In genomic region chr15:62624541-62625399, GRCh38 we compare ENCODE assay signal across 9 cellular contexts.
DNase-seq lines count a peak whose midpoint lies in the region; ATAC-seq, FAIRE-seq and TF ChIP-seq lines count a peak whose summit lies in the region.
"Had no signal": no experiment of that assay in that cellular context is flagged by ENCODE, and none has a peak within 500 bp of the region (broad histone marks: within the 10 kb centered on the region; RNA-seq: fewer than 3 reads in every experiment).

No MANE protein-coding gene starts in this region.

- peak overlapping the region in 9 of 11 experiments; percentile 22 to 69 (median 62); a peak in 18 of 22 replicates for H3K27ac ChIP-seq in BLaER1 treated with 17β-estradiol and CSF1 and Interleukin-3, amounts not matched to agents 10 nM and 100 nM
- no peak overlapping the region for H3K27ac ChIP-seq in GM12878 (ENCODE audit: control insufficient read depth, insufficient read depth)
- H3K27ac ChIP-seq in esophagus muscularis mucosa (replicated peaks in 1 of 4), result peak overlapping the region in 1 of 4 donors; percentile 12

- POLR2A ChIA-PET in GM12878 (lab: Charles Lee), result no interaction called here

- FAIRE-seq in GM12878 (lab: Jason Lieb, UNC), result peak; percentile 84

- H3K9ac ChIP-seq in BLaER1 treated with 17β-estradiol and CSF1 and Interleukin-3, amounts not matched to agents 10 nM and 100 nM, result peak overlapping the region in 4 of 11 experiments; percentile 4 to 38 (median 26); a peak in 6 of 22 replicates
- no peak overlapping the region for H3K9ac ChIP-seq in GM12878 (ENCODE audit: control insufficient read depth, insufficient read depth, low read length)

- H3K36me3 Mint-ChIP-seq in neural crest cell (ENCODE audit: low read depth), result no peaks in the 10 kb centered on the region
- H3K36me3 Mint-ChIP-seq: naive B cell had no signal

- intact Hi-C loops in GM12878 (cut with micrococcal nuclease; ENCODE audit: unreplicated experiment), result loop anchor here (2.0 kb wide), 1 partner anchor 24 kb away; no protein-coding TSS in a partner anchor
- intact Hi-C loops in esophagus muscularis mucosa (cut with DNase I), result no loop called here

- WGBS in GM12878 (ENCODE audit: insufficient coverage, insufficient replicate concordance, low lambda C conversion rate, missing lambda C conversion rate), result 23% methylated on average over 7 of the region's 7 CpGs
- 61% methylated on average over 7 of the region's 7 CpGs for WGBS in esophagus muscularis mucosa

- in situ Hi-C loops in GM12878 (cut with MboI), result no loop called here

- peak; percentile 56 for DNase-seq in HFF-Myc (ENCODE audit: extremely low read depth, low read depth)
- peak; percentile 27 for DNase-seq in GM12878 (ENCODE audit: low read depth, low spot score)
- DNase-seq in neural crest cell (ENCODE audit: low read depth, low spot score), result no peak
- no peak for DNase-seq in esophagus muscularis mucosa (ENCODE audit: extremely low spot score)
- DNase-seq in mucosa of gallbladder (ENCODE audit: low spot score), result no peak
- DNase-seq: naive B cell had no signal

- H3K27me3 ChIP-seq in BLaER1 treated with 17β-estradiol and CSF1 and Interleukin-3, amounts not matched to agents 10 nM and 100 nM, result no peaks in the 10 kb centered on the region
- no peaks in the 10 kb centered on the region for H3K27me3 ChIP-seq in GM12878 (replicated peaks in 1 of 2; ENCODE audit: control insufficient read depth in 2 of 2, insufficient read depth in 2 of 2, low read length in 1 of 2)
- no peaks in the 10 kb centered on the region for H3K27me3 ChIP-seq in esophagus muscularis mucosa

- ATAC-seq in GM12878 (peak; percentile 87), GM21529 (IDR thresholded peaks at IDR 0.05; ENCODE audit: unreplicated experiment) (no peak), HG03439 (IDR thresholded peaks at IDR 0.05; ENCODE audit: unreplicated experiment) (no peak)

- no peaks in the 10 kb centered on the region for H3K27me3 Mint-ChIP-seq in neural crest cell (ENCODE audit: low read depth)
- H3K27me3 Mint-ChIP-seq: naive B cell had no signal

- peak overlapping the region in 2 of 10 experiments; percentile 7 to 12; a peak in 2 of 20 replicates for H3K4me3 ChIP-seq in BLaER1 treated with 17β-estradiol and CSF1 and Interleukin-3, amounts not matched to agents 10 nM and 100 nM
- H3K4me3 ChIP-seq in HFF-Myc (replicated peaks; ENCODE audit: low read depth, low read length) (0 out of 2 replicates have a peak overlapping the region, but pooled peaks have one; percentile 4), GM12878 (no peak overlapping the region), esophagus muscularis mucosa (peak overlapping the region in 2 of 4 donors; percentile 22 to 23)

- TF ChIP-seq EP300 in GM12878 (IDR thresholded peaks at IDR 0.05; ENCODE audit: borderline replicate concordance in 1 of 2, control insufficient read depth in 1 of 2, low read depth in 2 of 2, low read length in 2 of 2) (no peak), esophagus muscularis mucosa (IDR thresholded peaks at IDR 0.05) (no peak)

- peaks cover 14 to 21% (median 18%) of the 10 kb centered on the region in 10 experiments for H3K4me1 ChIP-seq in BLaER1 treated with 17β-estradiol and CSF1 and Interleukin-3, amounts not matched to agents 10 nM and 100 nM
- H3K4me1 ChIP-seq in GM12878 (ENCODE audit: control insufficient read depth, insufficient read depth, low read length), result no peaks in the 10 kb centered on the region
- H3K4me1 ChIP-seq in esophagus muscularis mucosa, result peaks cover 0 to 7% (median 4%) of the 10 kb centered on the region in 4 donors

- RAD21 ChIA-PET in GM12878 (lab: Charles Lee; ENCODE audit: unreplicated experiment), result no interaction called here

- SMC1A ChIA-PET in GM12878 (lab: Charles Lee; ENCODE audit: uncharacterized antibody, unreplicated experiment), result no interaction called here

- no TSS peak for BruUV-seq in GM12878 (replicated peaks; lab: Mats Ljungman, UMichigan)

- H3K36me3 ChIP-seq in BLaER1 treated with 17β-estradiol and CSF1 and Interleukin-3, amounts not matched to agents 10 nM and 100 nM, result no peaks in the 10 kb centered on the region
- H3K36me3 ChIP-seq in GM12878 (ENCODE audit: control insufficient read depth in 2 of 2, insufficient read depth in 2 of 2, low read length in 1 of 2) (no peaks in the 10 kb centered on the region), esophagus muscularis mucosa (no peaks in the 10 kb centered on the region)

- H3K4me3 Mint-ChIP-seq in neural crest cell, result no peak overlapping the region

- H4K20me1 ChIP-seq in BLaER1 treated with 17β-estradiol and CSF1 and Interleukin-3, amounts not matched to agents 10 nM and 100 nM, result no peaks in the 10 kb centered on the region
- H4K20me1 ChIP-seq in GM12878 (ENCODE audit: control insufficient read depth, insufficient read depth), result no peaks in the 10 kb centered on the region

- H3K79me2 ChIP-seq in GM12878 (ENCODE audit: control insufficient read depth, insufficient read depth, low read length), result no peaks in the 10 kb centered on the region

- CTCF ChIA-PET in GM12878 (lab: Yijun Ruan, JAX), result no interaction called here

- H3K9me3 ChIP-seq in BLaER1 treated with 17β-estradiol and CSF1 and Interleukin-3, amounts not matched to agents 10 nM and 100 nM (replicated peaks in 1 of 11), result no peaks in the 10 kb centered on the region
- H3K9me3 ChIP-seq in GM12878 (replicated peaks; ENCODE audit: control insufficient read depth, insufficient read depth, low read length) (no peaks in the 10 kb centered on the region), esophagus muscularis mucosa (no peaks in the 10 kb centered on the region)

- H3K4me2 ChIP-seq in BLaER1 treated with 17β-estradiol and CSF1 and Interleukin-3, amounts not matched to agents 10 nM and 100 nM, result peak overlapping the region; percentile 49 to 78 (median 66)
- H3K4me2 ChIP-seq in GM12878 (ENCODE audit: control insufficient read depth, insufficient read depth), result peak overlapping the region; percentile 36

- TF ChIP-seq POLR2A in GM12878 (IDR thresholded peaks at IDR 0.05; ENCODE audit: low read depth, low read length) (no peak), esophagus muscularis mucosa (IDR thresholded peaks at IDR 0.05; ENCODE audit: low read depth) (no peak)

- no peaks in the 10 kb centered on the region for H3K4me1 Mint-ChIP-seq in neural crest cell

- H3K27ac Mint-ChIP-seq in neural crest cell (ENCODE audit: unreplicated experiment), result peak overlapping the region; percentile 90

- H2AFZ ChIP-seq in GM12878 (ENCODE audit: control insufficient read depth, low read depth, low read length), result peak overlapping the region; percentile 45

- TF ChIP-seq RAD21 in GM12878 (IDR thresholded peaks at IDR 0.05; ENCODE audit: insufficient read depth, low read depth, low read length), result no peak

- no peaks in the 10 kb centered on the region for H3K9me3 Mint-ChIP-seq in neural crest cell
- H3K9me3 Mint-ChIP-seq: naive B cell had no signal

- TF ChIP-seq CTCF in HFF-Myc (IDR thresholded peaks at IDR 0.05; ENCODE audit: low read depth, low read length, missing control alignments) (no peak), GM12878 (IDR thresholded peaks at IDR 0.05 in 2 of 3, conservative IDR thresholded peaks at IDR 0.05 in 1 of 3; ENCODE audit: control insufficient read depth in 2 of 3, extremely low read depth in 1 of 3, insufficient read depth in 1 of 3, low read depth in 3 of 3, low read length in 3 of 3) (no peak), neural crest cell (conservative IDR thresholded peaks at IDR 0.05) (no peak), esophagus muscularis mucosa (IDR thresholded peaks at IDR 0.05) (no peak)

TF ChIP-seq in GM12878, 131 proteins besides CTCF, POLR2A, EP300 and RAD21 (continues in another document):
- TF ChIP-seq MYC (IDR thresholded peaks at IDR 0.05; ENCODE audit: insufficient read depth, insufficient read length, insufficient replicate concordance, low read length, severe bottlenecking), result no peak
- TF ChIP-seq FOXM1 (IDR thresholded peaks at IDR 0.05; ENCODE audit: low read depth, low read length), result no peak
- no peak for TF ChIP-seq RFX5 (IDR thresholded peaks at IDR 0.05; ENCODE audit: low read depth, low read length)
- TF ChIP-seq EGR1 (IDR thresholded peaks at IDR 0.05; ENCODE audit: borderline replicate concordance in 1 of 2, low read depth in 2 of 2, low read length in 2 of 2), result no peak
- no peak for TF ChIP-seq IKZF1 (conservative IDR thresholded peaks at IDR 0.05)
- TF ChIP-seq YY1 (IDR thresholded peaks at IDR 0.05; ENCODE audit: low read depth, low read length), result 0 out of 2 replicates have a peak, but pooled peaks have one; percentile 10
- no peak for TF ChIP-seq MEF2A (IDR thresholded peaks at IDR 0.05; ENCODE audit: insufficient read depth, low read depth, low read length)
- TF ChIP-seq NR2F1 (conservative IDR thresholded peaks at IDR 0.05), result 0 out of 2 replicates have a peak, but pooled peaks have one; percentile 38
- TF ChIP-seq RCOR1 (conservative IDR thresholded peaks at IDR 0.05; ENCODE audit: low read depth, low read length), result no peak
- no peak for TF ChIP-seq MYB (IDR thresholded peaks at IDR 0.05; ENCODE audit: borderline replicate concordance, low read depth, low read length)
- TF ChIP-seq KLF5 (IDR thresholded peaks at IDR 0.05; ENCODE audit: partially characterized antibody), result no peak
- TF ChIP-seq IRF4 (IDR thresholded peaks at IDR 0.05; ENCODE audit: low read depth, low read length), result 0 out of 2 replicates have a peak, but pooled peaks have one; percentile 20
- no peak for TF ChIP-seq RELB (IDR thresholded peaks at IDR 0.05; ENCODE audit: low read depth)
- TF ChIP-seq POLR2AphosphoS2 (IDR thresholded peaks at IDR 0.05; ENCODE audit: low read depth, low read length), result no peak
- TF ChIP-seq ESRRA (IDR thresholded peaks at IDR 0.05; ENCODE audit: low read length), result no peak
- TF ChIP-seq JUNB (IDR thresholded peaks at IDR 0.05), result peak; percentile 37; the same call in 1 of the 2 replicates

Comparison
In these comparisons a context has a peak if more than half of its experiments do, and no peak if none do; other contexts are left out.
1. DNase-seq: peak in HFF-Myc (single experiment) and GM12878 (single experiment); none in neural crest cell (single experiment), esophagus muscularis mucosa (single experiment) and mucosa of gallbladder (single experiment).